16 cellular contexts compared by ENCODE assay signal in the genomic region with DNA sequence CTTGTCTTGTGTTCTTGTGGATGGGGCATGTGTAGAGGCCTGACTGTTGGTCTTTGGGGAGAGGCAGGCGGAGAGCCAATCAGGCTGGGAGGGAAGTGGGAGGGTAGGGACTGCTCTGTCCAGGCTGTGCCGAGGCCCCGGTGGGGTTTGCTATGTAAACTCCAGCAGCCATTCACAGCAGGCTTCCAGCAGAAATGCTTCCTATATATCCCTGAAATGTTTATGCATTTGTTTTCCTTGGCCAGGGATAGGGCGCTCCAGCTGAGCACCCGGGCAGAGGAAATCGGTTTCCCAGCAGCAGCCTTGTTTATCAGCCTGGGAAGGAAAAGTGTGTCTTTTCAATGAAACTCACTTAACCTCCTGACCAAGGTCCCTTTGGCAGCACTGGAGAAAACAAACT. TPM values are rescaled to one million over a fixed set of nuclear protein-coding genes. Genes with fewer than 3 reads are reported as not detected.
DNase-seq lines count a peak whose midpoint lies in the region; ATAC-seq and TF ChIP-seq lines count a peak whose summit lies in the region.
"Had no signal": no experiment of that assay in that cellular context is flagged by ENCODE, and none has a peak within 500 bp of the region (broad histone marks: within the 10 kb centered on the region; RNA-seq: fewer than 3 reads in every experiment).

No MANE protein-coding gene starts in this region.

- no peaks in the 10 kb centered on the region for H3K9me3 ChIP-seq in hepatocyte (ENCODE audit: low read depth)

- intact Hi-C loops in sciatic nerve (cut with DNase I): no loop called here

- H2AFZ ChIP-seq in hepatocyte: no peak overlapping the region

- CTCF ChIA-PET in HEK293T (lab: Yijun Ruan, JAX): interaction anchor here (0.6 kb wide), 1 partner anchor 455 kb away, joined by 3 read pairs; no protein-coding TSS in a partner anchor

- H4K20me1 ChIP-seq in hepatocyte (ENCODE audit: insufficient read depth, poor library complexity, severe bottlenecking): no peaks in the 10 kb centered on the region

- POLR2A ChIA-PET in HEK293T (lab: Yijun Ruan, JAX): no interaction called here

- H3K9me2 ChIP-seq in hepatocyte (replicated peaks; ENCODE audit: insufficient read depth): no peaks in the 10 kb centered on the region

- H3K79me2 ChIP-seq in hepatocyte: no peaks in the 10 kb centered on the region

- H3K4me3 ChIP-seq in choroid plexus epithelial cell (ENCODE audit: low read depth, low read length) (no peak overlapping the region), hepatocyte (no peak overlapping the region)

- peak overlapping the region; percentile 33 for H3K27ac ChIP-seq in hepatocyte

- DNase-seq in HEK293T (ENCODE audit: extremely low spot score) (peak; percentile 31), choroid plexus epithelial cell (ENCODE audit: low read depth) (peak; percentile 81), hepatocyte (ENCODE audit: low spot score) (no peak), sciatic nerve (ENCODE audit: low spot score) (no peak), activated T-cell treated with anti-CD3 and anti-CD28 coated beads for 4 hours (no peak)
- DNase-seq in activated CD4-positive, alpha-beta T cell treated with anti-CD3 and anti-CD28 coated beads for 48 hours: no peak
- no peak for DNase-seq in effector CD8-positive, alpha-beta T cell (lab: John Stamatoyannopoulos, UW)
- DNase-seq: activated CD8-positive, alpha-beta memory T cell treated with anti-CD3 and anti-CD28 coated beads, Interleukin-2, amount 10 ng/mL, durations not matched to agents 7 days and 5 days; activated naive CD8-positive, alpha-beta T cell treated with anti-CD3 and anti-CD28 coated beads for 36 hours; Kasumi-1; naive B cell; stimulated activated CD4-positive, alpha-beta T cell treated with anti-CD3 and anti-CD28 coated beads, Interleukin-15, amount 100 ng/mL, for 24 hours; stimulated activated CD8-positive, alpha-beta memory T cell treated with anti-CD3 and anti-CD28 coated beads, Interleukin-4, amount 100 ng/mL, for 48 hours had no signal

- no peaks in the 10 kb centered on the region for H3K27me3 ChIP-seq in hepatocyte

- no peak for TF ChIP-seq CTCF in choroid plexus epithelial cell (conservative IDR thresholded peaks at IDR 0.05; ENCODE audit: low read depth, low read length)
- TF ChIP-seq CTCF in hepatocyte (IDR thresholded peaks at IDR 0.05; ENCODE audit: poor library complexity): no peak

- ATAC-seq in sciatic nerve: peak; percentile 76
- ATAC-seq in HG03280 (IDR thresholded peaks at IDR 0.05; ENCODE audit: unreplicated experiment): no peak
- ATAC-seq: activated CD8-positive, alpha-beta memory T cell treated with anti-CD3 and anti-CD28 coated beads, Interleukin-2, amount 10 ng/mL, durations not matched to agents 7 days and 5 days had no signal

- WGBS in hepatocyte (ENCODE audit: low lambda C conversion rate, missing lambda C conversion rate): 36% methylated on average over 6 of the region's 6 CpGs

- no peak overlapping the region for H3K4me2 ChIP-seq in hepatocyte

- H3K36me3 ChIP-seq in hepatocyte (replicated peaks; ENCODE audit: insufficient read depth, low read depth): no peaks in the 10 kb centered on the region

- peaks cover 35% of the 10 kb centered on the region for H3K4me1 ChIP-seq in hepatocyte (ENCODE audit: insufficient read depth)

TF ChIP-seq in HEK293T, 16 proteins besides CTCF, POLR2A, EP300 and RAD21:
- TF ChIP-seq HDGF (IDR thresholded peaks at IDR 0.05; ENCODE audit: borderline replicate concordance): no peak
- TF ChIP-seq, protein P1, sequence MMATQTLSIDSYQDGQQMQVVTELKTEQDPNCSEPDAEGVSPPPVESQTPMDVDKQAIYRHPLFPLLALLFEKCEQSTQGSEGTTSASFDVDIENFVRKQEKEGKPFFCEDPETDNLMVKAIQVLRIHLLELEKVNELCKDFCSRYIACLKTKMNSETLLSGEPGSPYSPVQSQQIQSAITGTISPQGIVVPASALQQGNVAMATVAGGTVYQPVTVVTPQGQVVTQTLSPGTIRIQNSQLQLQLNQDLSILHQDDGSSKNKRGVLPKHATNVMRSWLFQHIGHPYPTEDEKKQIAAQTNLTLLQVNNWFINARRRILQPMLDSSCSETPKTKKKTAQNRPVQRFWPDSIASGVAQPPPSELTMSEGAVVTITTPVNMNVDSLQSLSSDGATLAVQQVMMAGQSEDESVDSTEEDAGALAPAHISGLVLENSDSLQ (IDR thresholded peaks at IDR 0.05): no peak
- TF ChIP-seq FOXM1 (IDR thresholded peaks at IDR 0.05; ENCODE audit: borderline replicate concordance): no peak
TF ChIP-seq in HEK293T: peak in this region for 0.

RNA-seq across cellular contexts. Expression of a gene that starts 18.3 kb away (rescaled TPM):
- total RNA-seq in hepatocyte (92.3 and 124 TPM in 2 replicates), sciatic nerve (864 TPM)
- 183 and 241 TPM in 2 replicates for polyA plus RNA-seq in hepatocyte
- total RNA-seq: G401 had no signal
- polyA plus RNA-seq: CD14-positive monocyte had no signal

Comparison
In these comparisons a context has a peak if more than half of its experiments do, and no peak if none do; other contexts are left out.
1. DNase-seq: peak in HEK293T (single experiment) and choroid plexus epithelial cell (single experiment); none in hepatocyte (single experiment), sciatic nerve (single experiment), activated CD4-positive, alpha-beta T cell treated with anti-CD3 and anti-CD28 coated beads for 48 hours (single experiment), activated T-cell treated with anti-CD3 and anti-CD28 coated beads for 4 hours (single experiment) and effector CD8-positive, alpha-beta T cell (single experiment).